In genomic region chr10:75461672-75462649, GRCh38 we compare ENCODE assay signal across 19 cellular contexts. TPM values are rescaled to one million over a fixed set of nuclear protein-coding genes. Genes with fewer than 3 reads are reported as not detected.
A peak's percentile ranks its signal among the peaks of the same experiment; 100 is the strongest.
DNase-seq lines count a peak whose midpoint lies in the region; ATAC-seq and TF ChIP-seq lines count a peak whose summit lies in the region.
"Had no signal": no experiment of that assay in that cellular context is flagged by ENCODE, and none has a peak within 500 bp of the region (broad histone marks: within the 10 kb centered on the region; RNA-seq: fewer than 3 reads in every experiment).

No MANE protein-coding gene starts in this region.

- peaks cover 14% of the 10 kb centered on the region for H3K27me3 Mint-ChIP-seq in GM23338 (ENCODE audit: insufficient read depth, low read depth, poor library complexity)
- H3K27me3 Mint-ChIP-seq in activated CD4-positive, alpha-beta T cell treated with anti-CD3 and anti-CD28 coated beads, Interleukin-2, amount 10 ng/mL, durations not matched to agents 24 days and 14 days: peaks cover 4% of the 10 kb centered on the region
- H3K27me3 Mint-ChIP-seq: CD4-positive, alpha-beta T cell had no signal

- no peak overlapping the region for H3K27ac Mint-ChIP-seq in GM23338
- H3K27ac Mint-ChIP-seq in activated CD4-positive, alpha-beta T cell treated with anti-CD3 and anti-CD28 coated beads, Interleukin-2, amount 10 ng/mL, durations not matched to agents 24 days and 14 days: no peak overlapping the region
- H3K27ac Mint-ChIP-seq: B cell; CD4-positive, alpha-beta T cell had no signal

- intact Hi-C loops in activated CD4-positive, alpha-beta T cell treated with anti-CD3 and anti-CD28 coated beads, Interleukin-2, amount 10 ng/mL, durations not matched to agents 24 days and 14 days (cut with micrococcal nuclease): no loop called here
- intact Hi-C loops in ovary (cut with DNase I): no loop called here

- peak overlapping the region; percentile 29; the same call in 2 of the 3 replicates for H3K4me3 Mint-ChIP-seq in GM23338
- no peak overlapping the region for H3K4me3 Mint-ChIP-seq in activated CD4-positive, alpha-beta T cell treated with anti-CD3 and anti-CD28 coated beads, Interleukin-2, amount 10 ng/mL, durations not matched to agents 24 days and 14 days
- H3K4me3 Mint-ChIP-seq: B cell; CD4-positive, alpha-beta T cell had no signal

- H3K4me3 ChIP-seq in GM23338: peak overlapping the region; percentile 5; the same call in 1 of the 2 replicates
- H3K4me3 ChIP-seq in HUES6 (ENCODE audit: low read depth, low read length): peak overlapping the region; percentile 20; the same call in 1 of the 2 replicates
- H3K4me3 ChIP-seq in ovary: no peak overlapping the region
- H3K4me3 ChIP-seq: SJSA1 had no signal

- no peaks in the 10 kb centered on the region for H3K79me2 ChIP-seq in GM23338 (replicated peaks; ENCODE audit: insufficient read depth)

- no peaks in the 10 kb centered on the region for H3K9me2 ChIP-seq in GM23338 (ENCODE audit: insufficient read depth)

- ATAC-seq in GM23338: peak; percentile 87
- peak; percentile 66 for ATAC-seq in SK-N-SH treated with all-trans-retinoic acid at 6 μM for 48 hours

- H3K9me3 Mint-ChIP-seq in GM23338: no peaks in the 10 kb centered on the region
- H3K9me3 Mint-ChIP-seq in activated CD4-positive, alpha-beta T cell treated with anti-CD3 and anti-CD28 coated beads, Interleukin-2, amount 10 ng/mL, durations not matched to agents 24 days and 14 days: no peaks in the 10 kb centered on the region
- H3K9me3 Mint-ChIP-seq: CD4-positive, alpha-beta T cell had no signal

- H3K27me3 ChIP-seq in GM23338 (ENCODE audit: insufficient read depth) (0 out of 2 replicates have a peak, but pooled peaks cover 3% of the 10 kb centered on the region), HUES6 (ENCODE audit: control insufficient read depth, insufficient read depth, low read length) (no peaks in the 10 kb centered on the region), ovary (no peaks in the 10 kb centered on the region)
- H3K27me3 ChIP-seq: SJSA1 had no signal

- 82 to 87% (median 85%) methylated on average over 15 of the region's 15 CpGs for WGBS in ovary, 3 donors

- no peak for TF ChIP-seq EP300 in ovary (IDR thresholded peaks at IDR 0.05)

- no peak for TF ChIP-seq POLR2A in ovary (IDR thresholded peaks at IDR 0.05)

- peak overlapping the region; percentile 1; the same call in 1 of the 2 replicates for H2AFZ ChIP-seq in GM23338

- H3K36me3 Mint-ChIP-seq in GM23338 (ENCODE audit: low read depth): no peaks in the 10 kb centered on the region
- no peaks in the 10 kb centered on the region for H3K36me3 Mint-ChIP-seq in activated CD4-positive, alpha-beta T cell treated with anti-CD3 and anti-CD28 coated beads, Interleukin-2, amount 10 ng/mL, durations not matched to agents 24 days and 14 days (ENCODE audit: low read depth)

- DNase-seq in GM23338 (ENCODE audit: low spot score) (peak; percentile 41), iPS-NIHi7 (ENCODE audit: extremely low spot score) (peak; percentile 41), ovary (no peak), NK-92 (lab: John Stamatoyannopoulos, UW; ENCODE audit: unreplicated experiment) (no peak)
- no peak for DNase-seq in activated CD4-positive, alpha-beta T cell treated with anti-CD3 and anti-CD28 coated beads, Interleukin-2, amount 10 ng/mL, durations not matched to agents 24 days and 14 days
- no peak for DNase-seq in effector CD4-positive, alpha-beta T cell
- DNase-seq: CD4-positive, alpha-beta T cell; DMS79 treated with DMSO at 0.1 percent for 48 hours; GDM1; Karpas-422; MM.1S; NCI-H2081 treated with DMSO at 0.1 percent for 48 hours; NK-92 treated with Interleukin-12 subunit alpha and Interleukin-12 subunit beta, amount 100 ng/mL, for 24 hours; T-helper 1 cell had no signal

- no peaks in the 10 kb centered on the region for H4K20me1 ChIP-seq in GM23338 (replicated peaks; ENCODE audit: insufficient read depth)

- H3K27ac ChIP-seq in GM23338 (ENCODE audit: low read depth): no peak overlapping the region
- H3K27ac ChIP-seq in HUES6 (ENCODE audit: low read depth, low read length): no peak overlapping the region
- H3K27ac ChIP-seq in ovary: no peak overlapping the region
- H3K27ac ChIP-seq: RWPE1, SJSA1 had no signal

- H3K4me1 ChIP-seq in GM23338 (ENCODE audit: insufficient read depth): peaks cover 51% of the 10 kb centered on the region
- H3K4me1 ChIP-seq in HUES6 (ENCODE audit: control insufficient read depth, insufficient read depth, low read length): peaks cover 34% of the 10 kb centered on the region
- H3K4me1 ChIP-seq in ovary (ENCODE audit: insufficient read depth): no peaks in the 10 kb centered on the region
- H3K4me1 ChIP-seq: SJSA1 had no signal

- H3K4me2 ChIP-seq in GM23338: peak overlapping the region; percentile 39

- 0 out of 2 replicates have a peak, but pooled peaks cover 7% of the 10 kb centered on the region for H3F3A ChIP-seq in GM23338 (replicated peaks; ENCODE audit: low read depth)

- H3K9me3 ChIP-seq in HUES6 (ENCODE audit: control insufficient read depth, insufficient read depth, low read depth, low read length) (no peaks in the 10 kb centered on the region), ovary (no peaks in the 10 kb centered on the region)
- H3K9me3 ChIP-seq: SJSA1 had no signal

- H3K9ac ChIP-seq in HUES6 (ENCODE audit: low read length): no peak overlapping the region

- TF ChIP-seq CTCF in GM23338 (conservative IDR thresholded peaks at IDR 0.05; ENCODE audit: low read depth in 2 of 2): no peak
- no peak for TF ChIP-seq CTCF in ovary (IDR thresholded peaks at IDR 0.05)

- peaks cover 64% of the 10 kb centered on the region for H3K4me1 Mint-ChIP-seq in GM23338
- no peaks in the 10 kb centered on the region for H3K4me1 Mint-ChIP-seq in activated CD4-positive, alpha-beta T cell treated with anti-CD3 and anti-CD28 coated beads, Interleukin-2, amount 10 ng/mL, durations not matched to agents 24 days and 14 days
- H3K4me1 Mint-ChIP-seq: B cell had no signal

- H3K36me3 ChIP-seq in GM23338 (ENCODE audit: insufficient read depth) (no peaks in the 10 kb centered on the region), HUES6 (ENCODE audit: control insufficient read depth, insufficient read depth, low read length) (no peaks in the 10 kb centered on the region), ovary (no peaks in the 10 kb centered on the region)
- H3K36me3 ChIP-seq: SJSA1 had no signal

TF ChIP-seq in GM23338, 12 proteins besides CTCF, POLR2A, EP300 and RAD21 (continues in another document):
- TF ChIP-seq ZNF331 (CRISPR knock-in tag; IDR thresholded peaks at IDR 0.05; ENCODE audit: low read depth) (no peak), STAT1 (IDR thresholded peaks at IDR 0.05; ENCODE audit: unreplicated experiment) (no peak), POLR2AphosphoS5 (IDR thresholded peaks at IDR 0.05; ENCODE audit: low read depth) (no peak)

TF ChIP-seq in SK-N-SH treated with all-trans-retinoic acid at 6 μM for 48 hours, 23 proteins besides CTCF, POLR2A, EP300 and RAD21:
- TF ChIP-seq POU6F1 (CRISPR knock-in tag; IDR thresholded peaks at IDR 0.05; ENCODE audit: borderline replicate concordance, low read depth) (peak; percentile 71; the same call in 1 of the 2 replicates), ZC3H10 (CRISPR knock-in tag; IDR thresholded peaks at IDR 0.05) (peak; percentile 67; the same call in 1 of the 2 replicates), GLIS3 (CRISPR knock-in tag; IDR thresholded peaks at IDR 0.05) (no peak)

RNA-seq across cellular contexts. Expression of gene LRMDA, which starts 30.5 kb away (rescaled TPM):
- total RNA-seq in GM23338 (2014; rRNA removed; shearing (Covaris generic)): 0.90 TPM in 1 of 2 replicates, not detected in the other
- 1.6 and 1.8 TPM in 2 replicates for polyA plus RNA-seq in GM23338 (2016; fragmentation: Nextera tagmentation; extraction: Ambion mirVana)
- not detected in 2 replicates for total RNA-seq in activated CD4-positive, alpha-beta T cell treated with anti-CD3 and anti-CD28 coated beads, Interleukin-2, amount 10 ng/mL, durations not matched to agents 24 days and 14 days
- 10 to 100 TPM; 14.8 to 30.7 (median 22.9) TPM for total RNA-seq in ovary
- polyA plus RNA-seq in ovary: 10 to 100 TPM; 20.6 to 25.9 TPM
- total RNA-seq: B cell; CD4-positive, alpha-beta T cell; SJSA1 had no signal

Comparison
In these comparisons a context has a peak if more than half of its experiments do, and no peak if none do; other contexts are left out.
1. DNase-seq: peak in GM23338 (single experiment) and iPS-NIHi7 (single experiment); none in activated CD4-positive, alpha-beta T cell treated with anti-CD3 and anti-CD28 coated beads, Interleukin-2, amount 10 ng/mL, durations not matched to agents 24 days and 14 days (single experiment), ovary (0 of 5), effector CD4-positive, alpha-beta T cell (single experiment) and NK-92 (single experiment).